Comparison of ENCODE assay signal across 18 cellular contexts in genomic region chr9:70921126-70921525, GRCh38.
A peak's percentile ranks its signal among the peaks of the same experiment; 100 is the strongest.
DNase-seq lines count a peak whose midpoint lies in the region; ATAC-seq and TF ChIP-seq lines count a peak whose summit lies in the region.
"Had no signal": no experiment of that assay in that cellular context is flagged by ENCODE, and none has a peak within 500 bp of the region (broad histone marks: within the 10 kb centered on the region; RNA-seq: fewer than 3 reads in every experiment).

No MANE protein-coding gene starts in this region.

- H3K9me3 Mint-ChIP-seq in MCF 10A (ENCODE audit: unreplicated experiment), result peaks cover 7% of the 10 kb centered on the region

- no peaks in the 10 kb centered on the region for H3K36me3 Mint-ChIP-seq in MCF 10A (ENCODE audit: insufficient read depth, unreplicated experiment)
- H3K36me3 Mint-ChIP-seq: CD4-positive, CD25-positive, alpha-beta regulatory T cell had no signal

- no peak overlapping the region for H3K4me3 Mint-ChIP-seq in MCF 10A (ENCODE audit: unreplicated experiment)
- H3K4me3 Mint-ChIP-seq: CD4-positive, CD25-positive, alpha-beta regulatory T cell had no signal

- H3K27me3 ChIP-seq in breast epithelium (no peaks in the 10 kb centered on the region), mammary epithelial cell (ENCODE audit: insufficient read depth, low read length) (no peaks in the 10 kb centered on the region), skeletal muscle satellite cell (ENCODE audit: control insufficient read depth, insufficient read depth, low read length) (no peaks in the 10 kb centered on the region)

- intact Hi-C loops in MCF 10A (cut with micrococcal nuclease), result loop anchor here (5.0 kb wide), 1 partner anchor 289 kb away; no protein-coding TSS in a partner anchor
- intact Hi-C loops in breast epithelium (cut with DNase I; ENCODE audit: low total_unique reads), result no loop called here
- intact Hi-C loops in mammary epithelial cell (cut with micrococcal nuclease), result no loop called here

- in situ Hi-C loops in mammary epithelial cell (cut with MboI; ENCODE audit: low sequenced_read_pairs in 2 of 2), result loop anchor here in 1 of 2 donors (10.0 kb wide), 1 partner anchor 84 kb away; no protein-coding TSS in a partner anchor

- 90% methylated on average over 1 of the region's 1 CpG for WGBS in mammary epithelial cell (ENCODE audit: low coverage, missing lambda C conversion rate)

- H3K36me3 ChIP-seq in breast epithelium, result no peaks in the 10 kb centered on the region
- H3K36me3 ChIP-seq in mammary epithelial cell (ENCODE audit: insufficient read depth, low read length), result no peaks in the 10 kb centered on the region
- H3K36me3 ChIP-seq in skeletal muscle satellite cell (ENCODE audit: insufficient read depth, low read length), result no peaks in the 10 kb centered on the region

- no peak for TF ChIP-seq CTCF in MCF 10A (IDR thresholded peaks at IDR 0.05; ENCODE audit: unreplicated experiment)
- TF ChIP-seq CTCF in breast epithelium (IDR thresholded peaks at IDR 0.05), result no peak
- no peak for TF ChIP-seq CTCF in mammary epithelial cell (conservative IDR thresholded peaks at IDR 0.05 in 1 of 2, IDR thresholded peaks at IDR 0.05 in 1 of 2; ENCODE audit: extremely low read depth in 1 of 2, insufficient read depth in 1 of 2, low read depth in 1 of 2, low read length in 2 of 2)

- dilution Hi-C loops in mammary epithelial cell (cut with HindIII; ENCODE audit: low sequenced_read_pairs), result no loop called here

- DNase-seq in MCF 10A (ENCODE audit: unreplicated experiment) (no peak), breast epithelium (ENCODE audit: low spot score in 2 of 2) (no peak), mammary epithelial cell (peak; percentile 28), glomerular visceral epithelial cell (ENCODE audit: extremely low spot score) (peak; percentile 13), NCI-H82 treated with DMSO at 0.1 percent for 48 hours (lab: John Stamatoyannopoulos, UW; ENCODE audit: unreplicated experiment) (no peak)
- DNase-seq: 8988T; activated naive CD4-positive, alpha-beta T cell treated with Interleukin-2 at 50 U/mL for 16 hours; CD4-positive, CD25-positive, alpha-beta regulatory T cell; central memory CD4-positive, alpha-beta T cell; DND-41; hippocampal formation; NCI-H187; RPMI8226 had no signal

- H2AFZ ChIP-seq in mammary epithelial cell (ENCODE audit: low read depth, low read length), result peak overlapping the region; percentile 2

- POLR2A ChIA-PET in MCF 10A (lab: Yijun Ruan, JAX), result no interaction called here

- CTCF ChIA-PET in MCF 10A (lab: Yijun Ruan, JAX) (interaction anchor here (0.5 to 2.4 kb wide), 6 partner anchors 15 to 328 kb away, joined by 3 to 13 read pairs (median 3); no protein-coding TSS in a partner anchor), mammary epithelial cell (lab: Charles Lee; ENCODE audit: low non-redundant PET) (interaction anchor here (0.6 kb wide), 1 partner anchor 374 kb away, joined by 21 read pairs; no protein-coding TSS in a partner anchor)

- no peaks in the 10 kb centered on the region for H4K20me1 ChIP-seq in mammary epithelial cell (ENCODE audit: insufficient read depth, low read length)

- no peak overlapping the region for H3K4me2 ChIP-seq in mammary epithelial cell (ENCODE audit: insufficient read depth, low read depth, low read length)
- H3K4me2 ChIP-seq in skeletal muscle satellite cell (ENCODE audit: low read length), result no peak overlapping the region

- H3K79me2 ChIP-seq in mammary epithelial cell (ENCODE audit: insufficient read depth, low read length), result no peaks in the 10 kb centered on the region

- H3K4me3 ChIP-seq in breast epithelium, result no peak overlapping the region
- no peak overlapping the region for H3K4me3 ChIP-seq in mammary epithelial cell (replicated peaks in 1 of 3; ENCODE audit: insufficient read depth in 1 of 3, low read depth in 2 of 3, low read length in 3 of 3)
- H3K4me3 ChIP-seq in skeletal muscle satellite cell (ENCODE audit: low read length), result no peak overlapping the region

- no peaks in the 10 kb centered on the region for H3K27me3 Mint-ChIP-seq in MCF 10A (ENCODE audit: insufficient read depth, unreplicated experiment)

- no TSS peak for BruUV-seq in MCF 10A (replicated peaks; lab: Mats Ljungman, UMichigan)
- BruUV-seq in mammary epithelial cell (replicated peaks; lab: Mats Ljungman, UMichigan), result no TSS peak

- H3K4me1 Mint-ChIP-seq in MCF 10A (ENCODE audit: insufficient read depth, unreplicated experiment), result peaks cover 25% of the 10 kb centered on the region
- H3K4me1 Mint-ChIP-seq: CD4-positive, CD25-positive, alpha-beta regulatory T cell had no signal

- H3K27ac ChIP-seq in breast epithelium (no peak overlapping the region), mammary epithelial cell (ENCODE audit: insufficient read depth, low read depth, low read length) (no peak overlapping the region)

- H3K4me1 ChIP-seq in breast epithelium, result no peaks in the 10 kb centered on the region
- peaks cover 4% of the 10 kb centered on the region for H3K4me1 ChIP-seq in mammary epithelial cell (ENCODE audit: insufficient read depth, low read length)
- peaks cover 35% of the 10 kb centered on the region for H3K4me1 ChIP-seq in skeletal muscle satellite cell (ENCODE audit: control insufficient read depth, insufficient read depth, low read length)

- H3K9ac ChIP-seq in mammary epithelial cell (ENCODE audit: insufficient read depth, low read length) (no peak overlapping the region), skeletal muscle satellite cell (ENCODE audit: low read depth, low read length) (peak overlapping the region; percentile 22)

- H3K9me3 ChIP-seq in breast epithelium, result no peaks in the 10 kb centered on the region
- H3K9me3 ChIP-seq in mammary epithelial cell (replicated peaks; ENCODE audit: insufficient read depth, low read length), result no peaks in the 10 kb centered on the region
- no peaks in the 10 kb centered on the region for H3K9me3 ChIP-seq in skeletal muscle satellite cell (replicated peaks; ENCODE audit: low read length)

- no peak for TF ChIP-seq POLR2A in breast epithelium (IDR thresholded peaks at IDR 0.05)

- H3K27ac Mint-ChIP-seq in MCF 10A (ENCODE audit: low read depth, unreplicated experiment), result peak overlapping the region; percentile 11
- H3K27ac Mint-ChIP-seq: CD4-positive, CD25-positive, alpha-beta regulatory T cell had no signal

- ATAC-seq in HG03045 (IDR thresholded peaks at IDR 0.05; ENCODE audit: unreplicated experiment) (no peak), HG03354 (IDR thresholded peaks at IDR 0.05; ENCODE audit: poor library complexity, severe bottlenecking, unreplicated experiment) (no peak)
- ATAC-seq: activated CD4-positive, CD25-positive, alpha-beta regulatory T cell treated with anti-CD3 and anti-CD28 coated beads, Interleukin-2, amount 50 U/mL, for 24 hours; left lobe of liver had no signal

Comparison
In these comparisons a context has a peak if more than half of its experiments do, and no peak if none do; other contexts are left out.
1. DNase-seq: peak in mammary epithelial cell (single experiment) and glomerular visceral epithelial cell (single experiment); none in MCF 10A (single experiment), breast epithelium (0 of 2) and NCI-H82 treated with DMSO at 0.1 percent for 48 hours (single experiment).